ENCODE assay signal across 8 cellular contexts in the genomic region with DNA sequence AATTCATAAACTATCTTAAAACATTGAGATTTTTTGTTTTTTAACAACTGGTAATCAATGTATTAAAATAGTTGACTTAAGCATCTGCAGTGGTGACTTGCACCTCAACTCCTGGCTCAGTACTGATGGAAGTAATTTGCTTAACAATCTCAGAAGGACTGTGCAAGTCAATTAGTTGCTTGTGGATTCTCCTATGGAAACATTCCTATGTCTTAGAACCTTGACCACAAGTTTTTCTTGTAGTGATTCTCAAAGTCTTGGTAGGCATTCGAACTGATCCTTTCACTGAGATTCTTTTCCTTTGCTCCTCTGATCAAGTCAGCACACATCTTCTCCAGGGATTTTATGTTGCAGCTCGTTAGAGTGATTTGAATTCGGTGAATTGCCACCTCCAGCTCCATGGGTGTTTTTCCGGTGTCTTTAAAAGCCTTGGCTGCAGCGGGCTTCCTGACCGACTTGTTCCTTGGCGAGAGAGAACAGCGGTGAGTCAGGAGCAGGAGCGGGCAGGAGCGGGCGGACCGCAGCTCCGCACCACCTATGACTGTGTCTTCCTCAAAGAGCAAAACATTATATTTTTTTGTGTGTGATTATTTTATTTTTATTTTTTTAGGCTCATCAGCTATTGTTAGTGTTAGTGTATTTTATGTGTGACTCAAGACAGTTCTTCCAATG. TPM values are rescaled to one million over a fixed set of nuclear protein-coding genes. Genes with fewer than 3 reads are reported as not detected.
DNase-seq lines count a peak whose midpoint lies in the region; ATAC-seq and TF ChIP-seq lines count a peak whose summit lies in the region.

No MANE protein-coding gene starts in this region.

- peaks cover 4% of the 10 kb centered on the region for H3K9me3 Mint-ChIP-seq in nephron
- no peaks in the 10 kb centered on the region for H3K9me3 Mint-ChIP-seq in T-cell

- H3K36me3 ChIP-seq in esophagus (ENCODE audit: control insufficient read depth in 2 of 2, insufficient read depth in 2 of 2, low read length in 1 of 2), result peaks cover 5 to 15% of the 10 kb centered on the region in 2 donors
- H3K36me3 ChIP-seq in effector memory CD4-positive, alpha-beta T cell (ENCODE audit: control insufficient read depth, insufficient read depth, low read length), result peaks cover 73% of the 10 kb centered on the region

- H3K4me1 ChIP-seq in esophagus (ENCODE audit: control insufficient read depth in 2 of 2, insufficient read depth in 2 of 2, low read length in 1 of 2), result peaks cover 0 to 2% of the 10 kb centered on the region in 2 donors
- no peaks in the 10 kb centered on the region for H3K4me1 ChIP-seq in effector memory CD4-positive, alpha-beta T cell (ENCODE audit: control insufficient read depth, insufficient read depth, low read length, poor library complexity, severe bottlenecking)

- no peak overlapping the region for H3K4me3 ChIP-seq in esophagus (ENCODE audit: low read depth in 1 of 2, low read length in 2 of 2)
- H3K4me3 ChIP-seq in effector memory CD4-positive, alpha-beta T cell (ENCODE audit: insufficient read depth, low read depth, low read length, poor library complexity, severe bottlenecking), result no peak overlapping the region

- WGBS in esophagus, 2 donors, result 54 to 68% methylated on average over 13 of the region's 13 CpGs

- no peaks in the 10 kb centered on the region for H3K9me3 ChIP-seq in esophagus (ENCODE audit: control insufficient read depth in 2 of 2, insufficient read depth in 1 of 2, low read depth in 1 of 2, low read length in 1 of 2)
- H3K9me3 ChIP-seq in effector memory CD4-positive, alpha-beta T cell (ENCODE audit: control insufficient read depth, low read length), result no peaks in the 10 kb centered on the region

- no peak for ATAC-seq in T-cell (replicated peaks in 1 of 4)

- H3K27ac Mint-ChIP-seq in nephron (peak overlapping the region; percentile 46 to 92 (median 77)), T-cell (peak overlapping the region in 1 of 2 donors; percentile 65)

- CTCF ChIA-PET in T-cell (lab: Charles Lee), result no interaction called here

- no peak for TF ChIP-seq CTCF in nephron (IDR thresholded peaks at IDR 0.05; ENCODE audit: unreplicated experiment in 3 of 3)

- DNase-seq in Caki2 (ENCODE audit: low read depth) (peak; percentile 36), RPMI7951 (ENCODE audit: low read depth) (peak; percentile 85), T-cell (no peak), midbrain (lab: John Stamatoyannopoulos, UW) (no peak)
- DNase-seq in effector CD8-positive, alpha-beta T cell (lab: John Stamatoyannopoulos, UW), result no peak
- DNase-seq in effector memory CD4-positive, alpha-beta T cell, result no peak

- POLR2A ChIA-PET in T-cell (lab: Charles Lee), result no interaction called here

- no peaks in the 10 kb centered on the region for H3K27me3 Mint-ChIP-seq in nephron (ENCODE audit: low read depth)
- no peaks in the 10 kb centered on the region for H3K27me3 Mint-ChIP-seq in T-cell

- peaks cover 10% of the 10 kb centered on the region for H3K4me1 Mint-ChIP-seq in nephron
- H3K4me1 Mint-ChIP-seq in T-cell, result peaks cover 0 to 11% (median 4%) of the 10 kb centered on the region in 3 donors

- H3K4me3 Mint-ChIP-seq in nephron (no peak overlapping the region), T-cell (no peak overlapping the region)

- in situ Hi-C loops in Caki2 (cut with HindIII; ENCODE audit: low pct_unique_long_range_greater_than_20kb, low sequenced_read_pairs), result no loop called here

- peaks cover 81% of the 10 kb centered on the region for H3K36me3 Mint-ChIP-seq in nephron (ENCODE audit: low read depth)
- H3K36me3 Mint-ChIP-seq in T-cell, result peaks cover 72% of the 10 kb centered on the region

- H3K27me3 ChIP-seq in esophagus (ENCODE audit: control insufficient read depth in 1 of 2, insufficient read depth in 2 of 2, low read length in 2 of 2), result no peaks in the 10 kb centered on the region
- no peaks in the 10 kb centered on the region for H3K27me3 ChIP-seq in effector memory CD4-positive, alpha-beta T cell (replicated peaks; ENCODE audit: control insufficient read depth, insufficient read depth, low read length, poor library complexity, severe bottlenecking)

- H3K27ac ChIP-seq in esophagus (ENCODE audit: low read depth in 2 of 2, low read length in 1 of 2), result peak overlapping the region; percentile 39 to 76
- no peak overlapping the region for H3K27ac ChIP-seq in effector memory CD4-positive, alpha-beta T cell (ENCODE audit: insufficient read depth, low read length, poor library complexity, severe bottlenecking)

RNA-seq across cellular contexts. Expression of a gene that starts 21.1 kb away (rescaled TPM):
- 18.9 and 19.9 TPM in 2 replicates for total RNA-seq in Caki2 (2014; rRNA removed; shearing (Covaris generic); ENCODE audit: low replicate concordance)
- total RNA-seq in RPMI7951 (2014; rRNA removed; shearing (Covaris generic)), result 28.1 and 28.4 TPM in 2 replicates
- polyA plus RNA-seq in esophagus, result 10 to 100 TPM in 1 of 2 donors, 1 to 10 TPM in 1; 9.7 to 13.0 TPM
- total RNA-seq in T-cell, result 10 to 100 TPM; 28.9 to 35.2 (median 30.9) TPM

RNA-seq across cellular contexts. Expression of a gene that starts 21.2 kb away (rescaled TPM):
- 2.2 and 4.2 TPM in 2 replicates for total RNA-seq in Caki2 (2014; rRNA removed; shearing (Covaris generic); ENCODE audit: low replicate concordance)
- 4.4 and 7.0 TPM in 2 replicates for total RNA-seq in RPMI7951 (2014; rRNA removed; shearing (Covaris generic))
- polyA plus RNA-seq in esophagus, result 1 to 10 TPM; 2.1 to 2.5 TPM
- total RNA-seq in T-cell, result 1 to 10 TPM; 1.7 to 4.5 (median 4.0) TPM

Comparison
In these comparisons a context has a peak if more than half of its experiments do, and no peak if none do; other contexts are left out.
1. DNase-seq: peak in Caki2 (single experiment) and RPMI7951 (single experiment); none in T-cell (0 of 34), effector CD8-positive, alpha-beta T cell (single experiment), effector memory CD4-positive, alpha-beta T cell (0 of 3) and midbrain (single experiment).